ENCODE assay signal across 8 cellular contexts in the genomic region with DNA sequence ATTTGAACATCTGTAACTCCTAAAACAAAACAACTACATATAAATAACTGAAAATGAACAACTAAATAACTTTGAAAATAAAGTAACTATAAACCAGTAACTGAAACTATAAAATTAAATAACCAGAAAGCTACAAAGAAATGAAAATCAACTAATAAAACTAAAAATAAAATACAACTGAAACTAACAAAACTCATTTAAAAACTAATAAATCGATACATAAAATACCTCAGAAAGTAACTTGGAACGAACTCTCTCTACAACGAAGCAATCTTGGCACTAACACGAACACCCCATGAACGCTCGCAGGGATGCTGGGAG. TPM values are rescaled to one million over a fixed set of nuclear protein-coding genes. Genes with fewer than 3 reads are reported as not detected.
DNase-seq lines count a peak whose midpoint lies in the region; ATAC-seq and TF ChIP-seq lines count a peak whose summit lies in the region.

No MANE protein-coding gene starts in this region.

- H3K36me3 ChIP-seq in mesenchymal stem cell (ENCODE audit: control insufficient read depth in 1 of 2, insufficient read depth in 2 of 2, low read depth in 1 of 2, low read length in 2 of 2) (no peaks in the 10 kb centered on the region), thyroid gland (no peaks in the 10 kb centered on the region)

- no peak for TF ChIP-seq POLR2A in thyroid gland (IDR thresholded peaks at IDR 0.05)

- TF ChIP-seq CTCF in brain (conservative IDR thresholded peaks at IDR 0.05) (no peak), thyroid gland (IDR thresholded peaks at IDR 0.05) (no peak)

- no peak overlapping the region for H2BK12ac ChIP-seq in mesenchymal stem cell (ENCODE audit: low read length in 2 of 2)

- H3K4me1 ChIP-seq in mesenchymal stem cell (ENCODE audit: control insufficient read depth, insufficient read depth, low read depth, low read length) (peaks cover 13% of the 10 kb centered on the region), thyroid gland (peaks cover 8 to 12% of the 10 kb centered on the region in 2 donors)

- peak overlapping the region; percentile 69 for H3K9ac ChIP-seq in mesenchymal stem cell (ENCODE audit: low read length)

- H3K27ac ChIP-seq in mesenchymal stem cell (ENCODE audit: low read length, poor library complexity, severe bottlenecking) = no peak overlapping the region
- no peak overlapping the region for H3K27ac ChIP-seq in thyroid gland

- peak overlapping the region; percentile 48 to 80 for H3K4me3 ChIP-seq in mesenchymal stem cell (ENCODE audit: insufficient read depth in 1 of 2, low read depth in 1 of 2, low read length in 2 of 2)
- peak overlapping the region in 2 of 3 donors; percentile 26 to 31 for H3K4me3 ChIP-seq in thyroid gland (replicated peaks in 1 of 3)

- ATAC-seq in activated CD8-positive, alpha-beta memory T cell treated with anti-CD3 and anti-CD28 coated beads, Interleukin-2, amount 10 ng/mL, durations not matched to agents 7 days and 5 days = no peak
- ATAC-seq in HG03342 (IDR thresholded peaks at IDR 0.05; ENCODE audit: unreplicated experiment) = no peak

- no peaks in the 10 kb centered on the region for H3K9me3 ChIP-seq in mesenchymal stem cell (ENCODE audit: control insufficient read depth, low read length)
- no peaks in the 10 kb centered on the region for H3K9me3 ChIP-seq in thyroid gland

- H4K91ac ChIP-seq in mesenchymal stem cell (ENCODE audit: low read length) = no peak overlapping the region

- H3K27me3 ChIP-seq in mesenchymal stem cell (ENCODE audit: control insufficient read depth in 1 of 2, insufficient read depth in 1 of 2, low read length in 2 of 2) = peaks cover 40 to 53% of the 10 kb centered on the region in 2 experiments
- H3K27me3 ChIP-seq in thyroid gland = no peaks in the 10 kb centered on the region

- no peaks in the 10 kb centered on the region for H3K9me3 Mint-ChIP-seq in activated CD8-positive, alpha-beta memory T cell treated with anti-CD3 and anti-CD28 coated beads, Interleukin-2, amount 10 ng/mL, durations not matched to agents 7 days and 5 days (ENCODE audit: low read depth)
- H3K9me3 Mint-ChIP-seq in brain = peaks cover 0 to 4% (median 3%) of the 10 kb centered on the region in 5 experiments

- no peaks in the 10 kb centered on the region for H3K36me3 Mint-ChIP-seq in activated CD8-positive, alpha-beta memory T cell treated with anti-CD3 and anti-CD28 coated beads, Interleukin-2, amount 10 ng/mL, durations not matched to agents 7 days and 5 days
- peaks cover 4% of the 10 kb centered on the region for H3K36me3 Mint-ChIP-seq in brain

- no peak for DNase-seq in activated CD8-positive, alpha-beta memory T cell treated with anti-CD3 and anti-CD28 coated beads, Interleukin-2, amount 10 ng/mL, durations not matched to agents 7 days and 5 days
- DNase-seq in activated CD8-positive, alpha-beta memory T cell treated with anti-CD3 and anti-CD28 coated beads for 24 hours = no peak
- DNase-seq in mesenchymal stem cell (no peak), thyroid gland (no peak), GF-D8 (lab: John Stamatoyannopoulos, UW) (no peak), NCI-H2107 treated with DMSO at 0.1 percent for 48 hours (lab: John Stamatoyannopoulos, UW; ENCODE audit: unreplicated experiment) (no peak)

- CTCF ChIA-PET in activated CD8-positive, alpha-beta memory T cell treated with anti-CD3 and anti-CD28 coated beads, Interleukin-2, amount 10 ng/mL, durations not matched to agents 7 days and 5 days (lab: Charles Lee) = interaction anchor here (0.6 to 2.4 kb wide), 8 partner anchors 8 to 311 kb away, joined by 3 to 14 read pairs (median 4); no protein-coding TSS in a partner anchor

- no peak overlapping the region for H4K8ac ChIP-seq in mesenchymal stem cell (ENCODE audit: low read length)

- 38% methylated on average over 6 of the region's 6 CpGs for WGBS in mesenchymal stem cell
- 5 to 8% methylated on average over 6 of the region's 6 CpGs for WGBS in thyroid gland, 2 donors

- no peak overlapping the region for H3K18ac ChIP-seq in mesenchymal stem cell (ENCODE audit: low read depth in 1 of 2, low read length in 2 of 2)

- H2BK15ac ChIP-seq in mesenchymal stem cell (ENCODE audit: low read depth, poor library complexity, severe bottlenecking) = no peak overlapping the region

- no peak overlapping the region for H2BK120ac ChIP-seq in mesenchymal stem cell (ENCODE audit: low read depth, low read length)

- H2BK5ac ChIP-seq in mesenchymal stem cell (ENCODE audit: low read depth, low read length, poor library complexity, severe bottlenecking) = no peak overlapping the region

- no peak overlapping the region for H3K27ac Mint-ChIP-seq in activated CD8-positive, alpha-beta memory T cell treated with anti-CD3 and anti-CD28 coated beads, Interleukin-2, amount 10 ng/mL, durations not matched to agents 7 days and 5 days
- H3K27ac Mint-ChIP-seq in brain = no peak overlapping the region

- no peak overlapping the region for H3K14ac ChIP-seq in mesenchymal stem cell (ENCODE audit: low read length in 2 of 2)

- peak overlapping the region; percentile 70 for H3K4me3 Mint-ChIP-seq in activated CD8-positive, alpha-beta memory T cell treated with anti-CD3 and anti-CD28 coated beads, Interleukin-2, amount 10 ng/mL, durations not matched to agents 7 days and 5 days
- peak overlapping the region; percentile 81 to 87 (median 85) for H3K4me3 Mint-ChIP-seq in brain

- H3K4me1 Mint-ChIP-seq in activated CD8-positive, alpha-beta memory T cell treated with anti-CD3 and anti-CD28 coated beads, Interleukin-2, amount 10 ng/mL, durations not matched to agents 7 days and 5 days = peaks cover 11% of the 10 kb centered on the region
- peaks cover 22% of the 10 kb centered on the region for H3K4me1 Mint-ChIP-seq in brain

- peak overlapping the region; percentile 68 for H2AFZ ChIP-seq in mesenchymal stem cell (ENCODE audit: low read depth, low read length)

- H3K23ac ChIP-seq in mesenchymal stem cell (ENCODE audit: low read length in 2 of 2) = no peak overlapping the region

- H3K27me3 Mint-ChIP-seq in activated CD8-positive, alpha-beta memory T cell treated with anti-CD3 and anti-CD28 coated beads, Interleukin-2, amount 10 ng/mL, durations not matched to agents 7 days and 5 days = peaks cover 29% of the 10 kb centered on the region
- H3K27me3 Mint-ChIP-seq in brain = peaks cover 19% of the 10 kb centered on the region

- H3K4ac ChIP-seq in mesenchymal stem cell (ENCODE audit: low read depth in 1 of 2, low read length in 2 of 2) = no peak overlapping the region

- no peaks in the 10 kb centered on the region for H3K79me1 ChIP-seq in mesenchymal stem cell (replicated peaks; ENCODE audit: low read length, poor library complexity, severe bottlenecking)

- intact Hi-C loops in thyroid gland (cut with DNase I) = no loop called here

- H3K4me2 ChIP-seq in mesenchymal stem cell (ENCODE audit: low read length, poor library complexity, severe bottlenecking) = peak overlapping the region; percentile 100

- H2AK5ac ChIP-seq in mesenchymal stem cell (ENCODE audit: low read length, severe bottlenecking) = no peak overlapping the region

RNA-seq across cellular contexts. Expression of a gene that starts 15.9 kb away (rescaled TPM):
- total RNA-seq in activated CD8-positive, alpha-beta memory T cell treated with anti-CD3 and anti-CD28 coated beads, Interleukin-2, amount 10 ng/mL, durations not matched to agents 7 days and 5 days = 10 to 100 TPM; 10.6 to 21.5 TPM
- polyA plus RNA-seq in brain (ENCODE audit: insufficient read depth, low read depth, low replicate concordance) = 1.9 TPM
- 0.72 TPM for polyA plus RNA-seq in mesenchymal stem cell (2013, experiment 1 of 2)
- polyA plus RNA-seq in mesenchymal stem cell (2013, experiment 2 of 2) = 0.49 TPM
- 1 to 10 TPM in 2 of 4 donors, under 1 TPM in 2; 0.67 to 1.5 (median 1.0) TPM for total RNA-seq in thyroid gland

Comparison
In these comparisons a context has a peak if more than half of its experiments do, and no peak if none do; other contexts are left out.
1. RNA of a gene that starts 15.9 kb away (total RNA-seq): 10.6 to 21.5 TPM in activated CD8-positive, alpha-beta memory T cell treated with anti-CD3 and anti-CD28 coated beads, Interleukin-2, amount 10 ng/mL, durations not matched to agents 7 days and 5 days; 0.67 to 1.5 TPM in thyroid gland; every median in the first group is over 4 times any median in the second.